In the genomic region with DNA sequence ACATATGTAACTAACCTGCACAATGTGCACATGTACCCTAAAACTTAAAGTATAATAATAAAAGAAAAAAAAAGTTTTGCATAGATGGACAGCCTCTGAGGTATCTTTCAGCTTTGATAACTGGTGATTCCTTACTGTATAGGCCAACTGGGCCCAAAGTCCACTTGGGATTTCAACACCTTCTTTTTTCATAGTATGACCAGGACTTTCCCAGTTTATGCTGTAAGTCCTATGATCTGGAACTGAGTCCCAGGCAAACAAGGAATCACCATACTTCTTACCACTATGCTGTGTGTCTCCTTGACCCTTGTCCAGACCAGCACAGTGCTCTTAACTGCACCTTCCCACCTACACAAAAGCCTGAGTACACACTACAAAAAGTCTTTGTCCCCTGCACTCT, we compare ENCODE assay signal across 33 cellular contexts.
"Had no signal": no experiment of that assay in that cellular context is flagged by ENCODE, and none has a peak within 500 bp of the region (broad histone marks: within the 10 kb centered on the region; RNA-seq: fewer than 3 reads in every experiment).

No MANE protein-coding gene starts in this region.

- H3K4me3 Mint-ChIP-seq: activated CD8-positive, alpha-beta T cell treated with anti-CD3 and anti-CD28 coated beads for 36 hours; activated naive CD4-positive, alpha-beta T cell treated with anti-CD3 and anti-CD28 coated beads, Interleukin-2, amount 50 U/mL, for 24 hours; activated naive CD8-positive, alpha-beta T cell treated with anti-CD3 and anti-CD28 coated beads, Interleukin-2, amount 10 ng/mL, durations not matched to agents 7 days and 5 days; activated T-cell treated with anti-CD3 and anti-CD28 coated beads, Interleukin-2, amount 50 U/mL, for 24 hours had no signal

- H3K4me1 Mint-ChIP-seq: activated naive CD4-positive, alpha-beta T cell treated with anti-CD3 and anti-CD28 coated beads, Interleukin-2, amount 50 U/mL, for 24 hours; activated naive CD8-positive, alpha-beta T cell treated with anti-CD3 and anti-CD28 coated beads, Interleukin-2, amount 10 ng/mL, durations not matched to agents 7 days and 5 days; IgD-negative memory B cell had no signal

- ATAC-seq: activated CD8-positive, alpha-beta T cell treated with anti-CD3 and anti-CD28 coated beads for 36 hours; PC-3 had no signal

- H3K36me3 ChIP-seq: ascending aorta, cardiac muscle cell, MG63, Peyer's patch, WERI-Rb-1 had no signal

- H3K9me3 ChIP-seq: ascending aorta, MG63, Peyer's patch had no signal

- H3K27ac Mint-ChIP-seq: activated CD8-positive, alpha-beta T cell treated with anti-CD3 and anti-CD28 coated beads for 36 hours; activated naive CD4-positive, alpha-beta T cell treated with anti-CD3 and anti-CD28 coated beads, Interleukin-2, amount 50 U/mL, for 24 hours; activated naive CD8-positive, alpha-beta T cell treated with anti-CD3 and anti-CD28 coated beads, Interleukin-2, amount 10 ng/mL, durations not matched to agents 7 days and 5 days; activated T-cell treated with anti-CD3 and anti-CD28 coated beads, Interleukin-2, amount 50 U/mL, for 24 hours; activated T-helper 2 cell treated with anti-CD3 and anti-CD28 coated beads, Interferon-gamma antibody, Interleukin-2, Interleukin-4, amounts not matched to agents 10 μg/mL and 5 μg/mL and 100 μg/mL, durations not matched to agents 14 hours and 24 hours and 36 hours; IgD-negative memory B cell had no signal

- H3K36me3 Mint-ChIP-seq: activated naive CD4-positive, alpha-beta T cell treated with anti-CD3 and anti-CD28 coated beads, Interleukin-2, amount 50 U/mL, for 24 hours; activated naive CD8-positive, alpha-beta T cell treated with anti-CD3 and anti-CD28 coated beads, Interleukin-2, amount 10 ng/mL, durations not matched to agents 7 days and 5 days; IgD-negative memory B cell had no signal

- H3K4me1 ChIP-seq: ascending aorta, Peyer's patch had no signal

- DNase-seq: activated CD4-positive, alpha-beta T cell treated with anti-CD3 and anti-CD28 coated beads for 1 hour; activated CD4-positive, alpha-beta T cell treated with anti-CD3 and anti-CD28 coated beads for 48 hours; activated CD4-positive, alpha-beta T cell treated with anti-CD3 and anti-CD28 coated beads, Interleukin-2, amount 50 U/mL, for 4 hours; activated CD4-positive, CD25-positive, alpha-beta regulatory T cell; activated CD8-positive, alpha-beta T cell treated with anti-CD3 and anti-CD28 coated beads for 36 hours; activated gamma-delta T cell; activated naive CD4-positive, alpha-beta T cell treated with Interleukin-2 at 50 U/mL for 16 hours; activated naive CD8-positive, alpha-beta T cell treated with anti-CD3 and anti-CD28 coated beads, Interleukin-2, amount 10 ng/mL, durations not matched to agents 7 days and 5 days; activated T-cell treated with anti-CD3 and anti-CD28 coated beads, Interleukin-2, amount 50 U/mL, for 24 hours; amygdala; Kasumi-1; KG1; MG63; NCI-H1048; NCI-H1105 treated with DMSO at 0.1 percent for 48 hours; NCI-H1436; NCI-H1694; NCI-H1930; NCI-H2081 treated with DMSO at 0.1 percent for 48 hours; NCI-H226; NCI-H446 treated with DMSO at 0.1 percent for 48 hours; NCI-H524; PC-3; Peyer's patch; Right ventricle myocardium superior; SW 1271; T1000; WERI-Rb-1 had no signal

- H3K9me3 Mint-ChIP-seq: activated CD8-positive, alpha-beta T cell treated with anti-CD3 and anti-CD28 coated beads for 36 hours; activated naive CD4-positive, alpha-beta T cell treated with anti-CD3 and anti-CD28 coated beads, Interleukin-2, amount 50 U/mL, for 24 hours; activated naive CD8-positive, alpha-beta T cell treated with anti-CD3 and anti-CD28 coated beads, Interleukin-2, amount 10 ng/mL, durations not matched to agents 7 days and 5 days; activated T-cell treated with anti-CD3 and anti-CD28 coated beads, Interleukin-2, amount 50 U/mL, for 24 hours; activated T-helper 2 cell treated with anti-CD3 and anti-CD28 coated beads, Interferon-gamma antibody, Interleukin-2, Interleukin-4, amounts not matched to agents 10 μg/mL and 5 μg/mL and 100 μg/mL, durations not matched to agents 14 hours and 24 hours and 36 hours; IgD-negative memory B cell had no signal

- H3K27me3 Mint-ChIP-seq: activated naive CD4-positive, alpha-beta T cell treated with anti-CD3 and anti-CD28 coated beads, Interleukin-2, amount 50 U/mL, for 24 hours had no signal

- H3K4me3 ChIP-seq: ascending aorta, cardiac muscle cell, MG63, Peyer's patch had no signal

- H3K27me3 ChIP-seq: ascending aorta, cardiac muscle cell, MG63, Peyer's patch had no signal

- H3K27ac ChIP-seq: ascending aorta, cardiac muscle cell, Peyer's patch, WERI-Rb-1 had no signal
